ENCODE assay signal across 10 cellular contexts in genomic region chr13:103883152-103883551, GRCh38.
DNase-seq lines count a peak whose midpoint lies in the region; ATAC-seq and TF ChIP-seq lines count a peak whose summit lies in the region.
"Had no signal": no experiment of that assay in that cellular context is flagged by ENCODE, and none has a peak within 500 bp of the region (broad histone marks: within the 10 kb centered on the region; RNA-seq: fewer than 3 reads in every experiment).

No MANE protein-coding gene starts in this region.

- H3K27ac ChIP-seq in right atrium auricular region (no peak overlapping the region), psoas muscle (peak overlapping the region; percentile 24)
- H3K27ac ChIP-seq: neutrophil had no signal

- H3K4me1 ChIP-seq in right atrium auricular region (no peaks in the 10 kb centered on the region), psoas muscle (no peaks in the 10 kb centered on the region)

- TF ChIP-seq CTCF in GM12872 (IDR thresholded peaks at IDR 0.05; ENCODE audit: insufficient read depth, low read depth, low read length) (0 out of 3 replicates have a peak, but pooled peaks have one; percentile 3), right atrium auricular region (IDR thresholded peaks at IDR 0.05) (peak in 1 of 2 donors; percentile 64), psoas muscle (IDR thresholded peaks at IDR 0.05) (peak; percentile 57)

- H3K27me3 Mint-ChIP-seq in activated naive CD4-positive, alpha-beta T cell treated with anti-CD3 and anti-CD28 coated beads, Interleukin-2, amount 10 ng/mL, durations not matched to agents 7 days and 5 days = no peaks in the 10 kb centered on the region
- H3K27me3 Mint-ChIP-seq: IgD-negative memory B cell had no signal

- H3K9me3 ChIP-seq in right atrium auricular region (no peaks in the 10 kb centered on the region), psoas muscle (no peaks in the 10 kb centered on the region)
- H3K9me3 ChIP-seq: neutrophil had no signal

- CTCF ChIA-PET in activated naive CD4-positive, alpha-beta T cell treated with anti-CD3 and anti-CD28 coated beads, Interleukin-2, amount 10 ng/mL, durations not matched to agents 7 days and 5 days (lab: Charles Lee) = no interaction called here

- no peak overlapping the region for H3K4me3 ChIP-seq in right atrium auricular region
- peak overlapping the region; percentile 27 for H3K4me3 ChIP-seq in psoas muscle

- intact Hi-C loops in psoas muscle (cut with DNase I) = loop anchor here in 1 of 2 donors (10.0 kb wide), 1 partner anchor 692 kb away; no protein-coding TSS in a partner anchor

- WGBS in psoas muscle, 3 donors = 1 to 2% (median 1%) methylated on average over 8 of the region's 8 CpGs

- no peak overlapping the region for H3K4me3 Mint-ChIP-seq in activated naive CD4-positive, alpha-beta T cell treated with anti-CD3 and anti-CD28 coated beads, Interleukin-2, amount 10 ng/mL, durations not matched to agents 7 days and 5 days
- H3K4me3 Mint-ChIP-seq: IgD-negative memory B cell had no signal

- H3K4me1 Mint-ChIP-seq in activated naive CD4-positive, alpha-beta T cell treated with anti-CD3 and anti-CD28 coated beads, Interleukin-2, amount 10 ng/mL, durations not matched to agents 7 days and 5 days = no peaks in the 10 kb centered on the region
- H3K4me1 Mint-ChIP-seq: IgD-negative memory B cell had no signal

- ATAC-seq in psoas muscle = peak; percentile 96 to 100 (median 100)
- ATAC-seq in GM18870 (IDR thresholded peaks at IDR 0.05; ENCODE audit: unreplicated experiment) = no peak

- H3K36me3 Mint-ChIP-seq in activated naive CD4-positive, alpha-beta T cell treated with anti-CD3 and anti-CD28 coated beads, Interleukin-2, amount 10 ng/mL, durations not matched to agents 7 days and 5 days = no peaks in the 10 kb centered on the region
- H3K36me3 Mint-ChIP-seq: IgD-negative memory B cell had no signal

- no peaks in the 10 kb centered on the region for H3K9me3 Mint-ChIP-seq in activated naive CD4-positive, alpha-beta T cell treated with anti-CD3 and anti-CD28 coated beads, Interleukin-2, amount 10 ng/mL, durations not matched to agents 7 days and 5 days

- DNase-seq in NCI-H2081 (lab: John Stamatoyannopoulos, UW) (peak; percentile 78 to 86), amygdala (lab: John Stamatoyannopoulos, UW) (peak in 54 of 56 donors; percentile 26 to 91 (median 72)), right atrium auricular region (ENCODE audit: low spot score) (peak; percentile 90), psoas muscle (peak; percentile 79 to 93), T-helper 9 cell (no peak)
- DNase-seq in activated naive CD4-positive, alpha-beta T cell treated with anti-CD3 and anti-CD28 coated beads, Interleukin-2, amount 10 ng/mL, durations not matched to agents 7 days and 5 days = no peak

- no peaks in the 10 kb centered on the region for H3K27me3 ChIP-seq in right atrium auricular region
- H3K27me3 ChIP-seq in psoas muscle (ENCODE audit: insufficient read depth in 3 of 3, low read length in 2 of 3) = no peaks in the 10 kb centered on the region

- no peak overlapping the region for H3K27ac Mint-ChIP-seq in activated naive CD4-positive, alpha-beta T cell treated with anti-CD3 and anti-CD28 coated beads, Interleukin-2, amount 10 ng/mL, durations not matched to agents 7 days and 5 days
- H3K27ac Mint-ChIP-seq: IgD-negative memory B cell had no signal

- H3K36me3 ChIP-seq in right atrium auricular region = no peaks in the 10 kb centered on the region
- H3K36me3 ChIP-seq in psoas muscle (ENCODE audit: insufficient read depth in 1 of 2, low read depth in 1 of 2) = no peaks in the 10 kb centered on the region
- H3K36me3 ChIP-seq: neutrophil had no signal

Comparison
In these comparisons a context has a peak if more than half of its experiments do, and no peak if none do; other contexts are left out.
1. DNase-seq: peak in NCI-H2081 (2 of 2), amygdala (54 of 56), right atrium auricular region (single experiment) and psoas muscle (2 of 2); none in T-helper 9 cell (single experiment) and activated naive CD4-positive, alpha-beta T cell treated with anti-CD3 and anti-CD28 coated beads, Interleukin-2, amount 10 ng/mL, durations not matched to agents 7 days and 5 days (single experiment).